Comparison of ENCODE assay signal across 16 cellular contexts in the genomic region with DNA sequence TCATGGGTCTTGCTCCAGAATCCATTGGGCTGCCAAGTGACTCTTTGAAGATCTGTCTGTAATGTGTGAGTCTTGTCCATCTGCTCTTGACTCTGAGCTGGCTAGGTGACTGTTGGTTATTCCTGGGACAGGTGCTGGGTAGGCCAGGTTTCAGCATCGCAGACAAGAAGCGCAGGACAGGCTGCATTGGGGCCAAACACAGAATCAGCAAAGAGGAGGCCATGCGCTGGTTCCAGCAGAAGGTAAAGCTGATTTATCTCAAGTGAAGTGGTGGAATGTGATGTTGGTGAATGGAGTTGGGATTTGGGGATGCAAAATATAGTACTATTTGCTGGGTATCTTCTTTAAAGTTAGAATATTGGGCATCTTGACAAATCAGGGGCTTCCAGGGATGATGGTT. TPM values are rescaled to one million over a fixed set of nuclear protein-coding genes. Genes with fewer than 3 reads are reported as not detected.
DNase-seq lines count a peak whose midpoint lies in the region; ATAC-seq, FAIRE-seq and TF ChIP-seq lines count a peak whose summit lies in the region.
"Had no signal": no experiment of that assay in that cellular context is flagged by ENCODE, and none has a peak within 500 bp of the region (broad histone marks: within the 10 kb centered on the region; RNA-seq: fewer than 3 reads in every experiment).

No MANE protein-coding gene starts in this region.

- TF ChIP-seq CTCF in natural killer cell (IDR thresholded peaks at IDR 0.05) = no peak

- H3K27me3 Mint-ChIP-seq in activated naive CD8-positive, alpha-beta T cell treated with anti-CD3 and anti-CD28 coated beads, Interleukin-2, amount 50 U/mL, for 24 hours = no peaks in the 10 kb centered on the region
- no peaks in the 10 kb centered on the region for H3K27me3 Mint-ChIP-seq in natural killer cell (ENCODE audit: low read depth in 2 of 2)
- H3K27me3 Mint-ChIP-seq: activated CD4-positive, alpha-beta T cell treated with anti-CD3 and anti-CD28 coated beads, Interleukin-2, amount 10 ng/mL, durations not matched to agents 7 days and 5 days; T-cell had no signal

- H3K4me3 ChIP-seq in BLaER1 (no peak overlapping the region), neuronal stem cell (ENCODE audit: low read length in 2 of 2) (peak overlapping the region in 1 of 2 donors; percentile 13)
- H3K4me3 ChIP-seq: lower lobe of right lung had no signal

- intact Hi-C loops in natural killer cell (cut with micrococcal nuclease) (no loop called here), cardiac septum (cut with DNase I) (no loop called here)

- peaks cover 90% of the 10 kb centered on the region for H4K20me1 ChIP-seq in BLaER1

- H2BK5ac ChIP-seq in neuronal stem cell (ENCODE audit: low read length) = no peak overlapping the region

- no peak overlapping the region for H3K14ac ChIP-seq in neuronal stem cell (ENCODE audit: low read length)

- no peaks in the 10 kb centered on the region for H3K27me3 ChIP-seq in BLaER1
- H3K27me3 ChIP-seq in neuronal stem cell (ENCODE audit: control insufficient read depth in 3 of 3, insufficient read depth in 3 of 3, low read depth in 1 of 3, low read length in 3 of 3) = no peaks in the 10 kb centered on the region

- ATAC-seq in activated naive CD8-positive, alpha-beta T cell treated with anti-CD3 and anti-CD28 coated beads, Interleukin-2, amount 50 U/mL, for 24 hours = no peak
- ATAC-seq in natural killer cell = no peak
- ATAC-seq: lower lobe of right lung, T-cell had no signal

- H2BK15ac ChIP-seq in neuronal stem cell (ENCODE audit: low read length) = no peak overlapping the region

- no peak for FAIRE-seq in GM12892 (lab: Jason Lieb, UNC)

- WGBS in neuronal stem cell (ENCODE audit: extremely low coverage in 2 of 2, insufficient read length in 2 of 2, insufficient replicate concordance in 1 of 2), 2 donors = no CpG with 5 or more reads among the region's 3 CpGs

- peaks cover 4% of the 10 kb centered on the region; the same call in 1 of the 2 replicates for H3K9me3 ChIP-seq in BLaER1
- no peaks in the 10 kb centered on the region for H3K9me3 ChIP-seq in neuronal stem cell (replicated peaks in 1 of 2; ENCODE audit: control insufficient read depth in 2 of 2, insufficient read depth in 1 of 2, low read depth in 1 of 2, low read length in 2 of 2)
- H3K9me3 ChIP-seq: lower lobe of right lung had no signal

- peaks cover 85% of the 10 kb centered on the region for H3K36me3 ChIP-seq in BLaER1
- H3K36me3 ChIP-seq in neuronal stem cell (replicated peaks in 1 of 2; ENCODE audit: control insufficient read depth in 2 of 2, insufficient read depth in 2 of 2, low read length in 2 of 2) = peaks cover 53 to 87% of the 10 kb centered on the region in 2 donors

- H2BK12ac ChIP-seq in neuronal stem cell (ENCODE audit: low read length) = no peak overlapping the region

- H3K4me2 ChIP-seq in BLaER1 = peak overlapping the region; percentile 95
- H3K4me2 ChIP-seq in neuronal stem cell (ENCODE audit: insufficient read depth, low read length, poor library complexity, severe bottlenecking) = no peak overlapping the region

- H3K4me1 ChIP-seq in BLaER1 (peaks cover 55% of the 10 kb centered on the region), neuronal stem cell (ENCODE audit: control insufficient read depth in 2 of 2, insufficient read depth in 1 of 2, low read depth in 1 of 2, low read length in 2 of 2) (peaks cover 5 to 11% of the 10 kb centered on the region in 2 donors)

- H2AK5ac ChIP-seq in neuronal stem cell (ENCODE audit: low read depth, low read length) = no peak overlapping the region

- peaks cover 75% of the 10 kb centered on the region for H3K4me1 Mint-ChIP-seq in activated naive CD8-positive, alpha-beta T cell treated with anti-CD3 and anti-CD28 coated beads, Interleukin-2, amount 50 U/mL, for 24 hours
- peaks cover 65 to 69% of the 10 kb centered on the region in 2 donors for H3K4me1 Mint-ChIP-seq in natural killer cell

- no peak overlapping the region for H3K18ac ChIP-seq in neuronal stem cell (ENCODE audit: low read length)

- no peak overlapping the region for H2AFZ ChIP-seq in neuronal stem cell (ENCODE audit: low read length)
- H2AFZ ChIP-seq: parathyroid adenoma had no signal

- H4K91ac ChIP-seq in neuronal stem cell (ENCODE audit: low read depth, low read length, poor library complexity) = no peak overlapping the region

- H2BK120ac ChIP-seq in neuronal stem cell (ENCODE audit: low read depth, low read length) = no peak overlapping the region

- TF ChIP-seq POLR2A in GM12892 (IDR thresholded peaks at IDR 0.05; ENCODE audit: low read depth, low read length) = peak; percentile 26; the same call in 1 of the 2 replicates

- DNase-seq in GM12892 (ENCODE audit: insufficient read length) (no peak), natural killer cell (no peak), SW480 (ENCODE audit: low spot score) (no peak), neuronal stem cell (ENCODE audit: low spot score) (no peak), cardiac septum (ENCODE audit: low spot score) (no peak), NCI-H345 (lab: John Stamatoyannopoulos, UW) (no peak)
- no peak for DNase-seq in activated naive CD8-positive, alpha-beta T cell treated with anti-CD3 and anti-CD28 coated beads, Interleukin-2, amount 50 U/mL, for 24 hours
- DNase-seq: activated CD4-positive, alpha-beta T cell treated with anti-CD3 and anti-CD28 coated beads, Interleukin-2, amount 10 ng/mL, durations not matched to agents 7 days and 5 days; cortex of kidney; HCEC 1CT; lower lobe of right lung; MV-4-11; NCI-H226; T-cell had no signal

- H3K4ac ChIP-seq in neuronal stem cell (ENCODE audit: low read length) = no peak overlapping the region

- no peaks in the 10 kb centered on the region for H3K9me3 Mint-ChIP-seq in activated naive CD8-positive, alpha-beta T cell treated with anti-CD3 and anti-CD28 coated beads, Interleukin-2, amount 50 U/mL, for 24 hours
- no peaks in the 10 kb centered on the region for H3K9me3 Mint-ChIP-seq in natural killer cell
- H3K9me3 Mint-ChIP-seq: activated CD4-positive, alpha-beta T cell treated with anti-CD3 and anti-CD28 coated beads, Interleukin-2, amount 10 ng/mL, durations not matched to agents 7 days and 5 days; T-cell had no signal

- no peak overlapping the region for H4K8ac ChIP-seq in neuronal stem cell (ENCODE audit: low read depth, low read length)

- peak overlapping the region; percentile 97 for H3K27ac Mint-ChIP-seq in activated naive CD8-positive, alpha-beta T cell treated with anti-CD3 and anti-CD28 coated beads, Interleukin-2, amount 50 U/mL, for 24 hours
- peak overlapping the region; percentile 32 to 72 for H3K27ac Mint-ChIP-seq in natural killer cell
- H3K27ac Mint-ChIP-seq: activated CD4-positive, alpha-beta T cell treated with anti-CD3 and anti-CD28 coated beads, Interleukin-2, amount 10 ng/mL, durations not matched to agents 7 days and 5 days had no signal

- peaks cover 88% of the 10 kb centered on the region for H3K36me3 Mint-ChIP-seq in activated naive CD8-positive, alpha-beta T cell treated with anti-CD3 and anti-CD28 coated beads, Interleukin-2, amount 50 U/mL, for 24 hours (ENCODE audit: low read depth)
- peaks cover 22% of the 10 kb centered on the region for H3K36me3 Mint-ChIP-seq in natural killer cell

- H3K4me3 Mint-ChIP-seq in activated naive CD8-positive, alpha-beta T cell treated with anti-CD3 and anti-CD28 coated beads, Interleukin-2, amount 50 U/mL, for 24 hours = peak overlapping the region; percentile 86
- no peak overlapping the region for H3K4me3 Mint-ChIP-seq in natural killer cell
- H3K4me3 Mint-ChIP-seq: activated CD4-positive, alpha-beta T cell treated with anti-CD3 and anti-CD28 coated beads, Interleukin-2, amount 10 ng/mL, durations not matched to agents 7 days and 5 days had no signal

- peak overlapping the region; percentile 32; the same call in 1 of the 2 replicates for H3K9ac ChIP-seq in BLaER1
- H3K9ac ChIP-seq in neuronal stem cell (ENCODE audit: low read depth, low read length, poor library complexity) = no peak overlapping the region
- H3K9ac ChIP-seq: parathyroid adenoma had no signal

- no peak overlapping the region for H3K27ac ChIP-seq in BLaER1
- H3K27ac ChIP-seq in neuronal stem cell (replicated peaks; ENCODE audit: low read length) = no peak overlapping the region
- H3K27ac ChIP-seq: lower lobe of right lung, parathyroid adenoma had no signal

- no peak overlapping the region for H3K23ac ChIP-seq in neuronal stem cell (ENCODE audit: low read depth, low read length, poor library complexity)

- peaks cover 10% of the 10 kb centered on the region for H3K79me1 ChIP-seq in neuronal stem cell (ENCODE audit: low read depth, low read length)

RNA-seq across cellular contexts. Expression of gene RPL11, which starts 4.1 kb away (rescaled TPM):
- polyA plus RNA-seq in GM12892 (2012; ENCODE audit: missing spikeins) = 7,014 TPM
- total RNA-seq in natural killer cell (100 to 1,000 TPM; 609 to 795 (median 740) TPM), cardiac septum (521 TPM)
- 2,607 TPM for polyA plus RNA-seq in neuronal stem cell (2013, experiment 1 of 2)
- polyA plus RNA-seq in neuronal stem cell (2013, experiment 2 of 2) = 2,636 TPM

RNA-seq across cellular contexts. Expression of gene ELOA, which starts 47.6 kb away (rescaled TPM):
- polyA plus RNA-seq in GM12892 (2012; ENCODE audit: missing spikeins) = 21.8 TPM
- total RNA-seq in natural killer cell (10 to 100 TPM; 28.7 to 48.2 (median 36.9) TPM), cardiac septum (28.8 TPM)
- polyA plus RNA-seq in neuronal stem cell (2013, experiment 1 of 2) = 16.5 TPM
- polyA plus RNA-seq in neuronal stem cell (2013, experiment 2 of 2) = 17.6 TPM
